Comparison of ENCODE assay signal across 21 cellular contexts in genomic region chr3:12107071-12107713, GRCh38. TPM values are rescaled to one million over a fixed set of nuclear protein-coding genes. Genes with fewer than 3 reads are reported as not detected.
"Had no signal": no experiment of that assay in that cellular context is flagged by ENCODE, and none has a peak within 500 bp of the region (broad histone marks: within the 10 kb centered on the region; RNA-seq: fewer than 3 reads in every experiment).

No MANE protein-coding gene starts in this region.

- H3K27ac ChIP-seq: heart left ventricle, neutrophil, right atrium auricular region, sigmoid colon, skin epidermis, stomach, thoracic aorta, transverse colon had no signal

- H3K4me1 ChIP-seq: heart left ventricle, right atrium auricular region, sigmoid colon, stomach, transverse colon had no signal

- DNase-seq: cortex of kidney; erythroblast; heart left ventricle; hippocampal formation; left colon; mammary epithelial cell; naive thymus-derived CD4-positive, alpha-beta T cell; posterior cingulate gyrus; sigmoid colon; stimulated activated CD4-positive, alpha-beta T cell treated with anti-CD3 and anti-CD28 coated beads, Interleukin-12 subunit alpha, Interleukin-12 subunit beta, amount 100 ng/mL, for 4 hours; stimulated activated naive CD4-positive, alpha-beta T cell; stomach; substantia nigra; transverse colon had no signal

- ATAC-seq: heart left ventricle; left colon; naive thymus-derived CD4-positive, alpha-beta T cell had no signal

- H3K4me3 ChIP-seq: heart left ventricle, right atrium auricular region, sigmoid colon, skin epidermis, stomach, thoracic aorta, transverse colon had no signal

- H3K9me3 ChIP-seq: heart left ventricle, neutrophil, right atrium auricular region, stomach, thoracic aorta, transverse colon had no signal

- H3K27me3 ChIP-seq: right atrium auricular region, sigmoid colon, stomach, transverse colon had no signal

- H3K36me3 ChIP-seq: heart left ventricle, neutrophil, right atrium auricular region, sigmoid colon, stomach, thoracic aorta, transverse colon had no signal

RNA-seq across cellular contexts. Expression of gene TIMP4, which starts 51.5 kb away (rescaled TPM):
- total RNA-seq: glomerular endothelial cell; mammary epithelial cell; mononuclear cell; naive thymus-derived CD4-positive, alpha-beta T cell had no signal
- polyA plus RNA-seq: mammary epithelial cell, neural cell had no signal
